Comparison of ENCODE assay signal across 17 cellular contexts in the genomic region with DNA sequence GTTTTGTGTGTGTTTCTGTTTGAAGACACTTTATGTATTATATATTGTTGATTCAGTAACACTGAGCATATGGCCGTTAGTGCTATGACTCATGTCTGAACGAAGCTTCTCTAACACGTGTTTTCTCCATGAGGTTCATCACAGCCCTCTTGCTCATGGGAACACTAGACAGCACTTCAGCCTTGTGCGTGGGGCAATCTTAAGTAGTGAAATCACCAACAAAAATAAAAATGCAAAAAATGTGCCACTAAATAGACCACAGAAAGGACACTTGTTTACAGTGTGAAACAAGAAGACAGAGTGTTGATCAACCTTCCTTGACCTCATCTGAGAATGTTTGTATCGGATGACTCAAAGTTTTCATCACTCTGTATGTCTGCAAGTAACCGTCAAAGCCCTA.
A peak's percentile ranks its signal among the peaks of the same experiment; 100 is the strongest.
DNase-seq lines count a peak whose midpoint lies in the region; ATAC-seq and TF ChIP-seq lines count a peak whose summit lies in the region.
"Had no signal": no experiment of that assay in that cellular context is flagged by ENCODE, and none has a peak within 500 bp of the region (broad histone marks: within the 10 kb centered on the region; RNA-seq: fewer than 3 reads in every experiment).

No MANE protein-coding gene starts in this region.

- H3K9me3 Mint-ChIP-seq in glutamatergic neuron (ENCODE audit: unreplicated experiment): no peaks in the 10 kb centered on the region

- H3K9me3 ChIP-seq in heart right ventricle: peaks cover 0 to 30% (median 4%) of the 10 kb centered on the region in 11 donors
- H3K9me3 ChIP-seq: SJSA1, thyroid gland had no signal

- TF ChIP-seq CTCF in AG04449 (IDR thresholded peaks at IDR 0.05; ENCODE audit: insufficient read depth, low read length, missing control alignments) (no peak), astrocyte of the spinal cord (IDR thresholded peaks at IDR 0.05; ENCODE audit: low read depth, low read length) (no peak), heart right ventricle (IDR thresholded peaks at IDR 0.05) (no peak), glutamatergic neuron (IDR thresholded peaks at IDR 0.05; ENCODE audit: partially characterized antibody, unreplicated experiment) (no peak)

- H3K27me3 ChIP-seq in heart right ventricle: peaks cover 0 to 4% (median 0%) of the 10 kb centered on the region in 7 donors
- H3K27me3 ChIP-seq: SJSA1, thyroid gland had no signal

- no peaks in the 10 kb centered on the region for H3K4me1 Mint-ChIP-seq in glutamatergic neuron (ENCODE audit: low read depth, unreplicated experiment)
- H3K4me1 Mint-ChIP-seq: activated T-helper 17 cell treated with anti-CD3 and anti-CD28 coated beads, Interleukin-2, amount 50 U/mL, for 72 hours; mesothelial cell of epicardium had no signal

- H3K4me3 ChIP-seq in AG04449 (ENCODE audit: low read depth, low read length) (no peak overlapping the region), astrocyte of the spinal cord (ENCODE audit: low read depth, low read length) (no peak overlapping the region), heart right ventricle (no peak overlapping the region)
- H3K4me3 ChIP-seq: coronary artery, SJSA1, thyroid gland had no signal

- POLR2A ChIA-PET in AG04449 (lab: Yijun Ruan, JAX): no interaction called here

- H3K4me1 ChIP-seq in heart right ventricle: peaks cover 0 to 11% (median 0%) of the 10 kb centered on the region in 9 donors
- H3K4me1 ChIP-seq: thyroid gland had no signal

- H3K27ac ChIP-seq in heart right ventricle: no peak overlapping the region
- H3K27ac ChIP-seq: coronary artery, SJSA1, thyroid gland had no signal

- peak; percentile 51 for DNase-seq in AG04449 (ENCODE audit: low read depth, low spot score)
- DNase-seq in astrocyte of the spinal cord (ENCODE audit: low read depth, low spot score): peak; percentile 44
- DNase-seq in hepatic stellate cell (ENCODE audit: low spot score): peak; percentile 65
- DNase-seq in heart right ventricle: no peak
- no peak for DNase-seq in glutamatergic neuron
- DNase-seq in activated naive CD4-positive, alpha-beta T cell treated with anti-CD3 and anti-CD28 coated beads, Interleukin-2, amount 50 U/mL, for 16 hours: no peak
- DNase-seq: MV-4-11, NCI-H526, right cardiac atrium, thyroid gland had no signal

- WGBS in heart right ventricle, 2 donors: 77 to 82% methylated on average over 6 of the region's 6 CpGs

- no peak overlapping the region for H3K4me3 Mint-ChIP-seq in glutamatergic neuron (ENCODE audit: unreplicated experiment)
- H3K4me3 Mint-ChIP-seq: activated T-helper 17 cell treated with anti-CD3 and anti-CD28 coated beads, Interleukin-2, amount 50 U/mL, for 72 hours; mesothelial cell of epicardium had no signal

- in situ Hi-C loops in astrocyte of the spinal cord (cut with HindIII; ENCODE audit: low sequenced_read_pairs): no loop called here

- peak; percentile 54 for ATAC-seq in GM18867 (IDR thresholded peaks at IDR 0.05; ENCODE audit: unreplicated experiment)
- ATAC-seq in GM19455 (IDR thresholded peaks at IDR 0.05; ENCODE audit: unreplicated experiment): no peak
- no peak for ATAC-seq in heart right ventricle
- ATAC-seq: activated CD4-positive, CD25-positive, alpha-beta regulatory T cell treated with anti-CD3 and anti-CD28 coated beads, Interleukin-2, amount 50 U/mL, for 24 hours; activated T-helper 17 cell treated with anti-CD3 and anti-CD28 coated beads, Interleukin-2, amount 50 U/mL, for 72 hours; right cardiac atrium had no signal

- H3K36me3 ChIP-seq in heart right ventricle: no peaks in the 10 kb centered on the region
- H3K36me3 ChIP-seq: SJSA1, thyroid gland had no signal

- H3K27ac Mint-ChIP-seq in glutamatergic neuron (ENCODE audit: unreplicated experiment): no peak overlapping the region
- H3K27ac Mint-ChIP-seq: activated T-helper 17 cell treated with anti-CD3 and anti-CD28 coated beads, Interleukin-2, amount 50 U/mL, for 72 hours; mesothelial cell of epicardium had no signal

- H3K27me3 Mint-ChIP-seq in glutamatergic neuron (ENCODE audit: unreplicated experiment): no peaks in the 10 kb centered on the region
- H3K27me3 Mint-ChIP-seq: activated T-helper 17 cell treated with anti-CD3 and anti-CD28 coated beads, Interleukin-2, amount 50 U/mL, for 72 hours had no signal

- intact Hi-C loops in heart right ventricle (cut with DNase I): no loop called here

- peaks cover 14% of the 10 kb centered on the region for H3K36me3 Mint-ChIP-seq in glutamatergic neuron (ENCODE audit: unreplicated experiment)

- CTCF ChIA-PET in AG04449 (lab: Yijun Ruan, JAX): no interaction called here

Comparison
In these comparisons a context has a peak if more than half of its experiments do, and no peak if none do; other contexts are left out.
1. DNase-seq: peak in AG04449 (single experiment), astrocyte of the spinal cord (single experiment) and hepatic stellate cell (single experiment); none in heart right ventricle (0 of 2), glutamatergic neuron (single experiment) and activated naive CD4-positive, alpha-beta T cell treated with anti-CD3 and anti-CD28 coated beads, Interleukin-2, amount 50 U/mL, for 16 hours (single experiment).